26 cellular contexts compared by ENCODE assay signal in genomic region chr10:73950569-73950968, GRCh38. TPM values are rescaled to one million over a fixed set of nuclear protein-coding genes. Genes with fewer than 3 reads are reported as not detected.
DNase-seq lines count a peak whose midpoint lies in the region; ATAC-seq and TF ChIP-seq lines count a peak whose summit lies in the region.
"Had no signal": no experiment of that assay in that cellular context is flagged by ENCODE, and none has a peak within 500 bp of the region (broad histone marks: within the 10 kb centered on the region; RNA-seq: fewer than 3 reads in every experiment).

No MANE protein-coding gene starts in this region.

- H3K27ac Mint-ChIP-seq in endodermal cell = no peak overlapping the region
- H3K27ac Mint-ChIP-seq in neural crest cell (ENCODE audit: unreplicated experiment) = no peak overlapping the region

- H3K27ac ChIP-seq in SJCRH30 (no peak overlapping the region), endodermal cell (ENCODE audit: low read depth, low read length) (no peak overlapping the region), smooth muscle cell (ENCODE audit: low read depth) (no peak overlapping the region)
- H3K27ac ChIP-seq: epithelial cell of prostate, right lobe of liver, upper lobe of right lung had no signal

- H3K4me3 ChIP-seq in SJCRH30 = no peak overlapping the region
- no peak overlapping the region for H3K4me3 ChIP-seq in endodermal cell (ENCODE audit: low read length)
- H3K4me3 ChIP-seq in smooth muscle cell = no peak overlapping the region
- H3K4me3 ChIP-seq: dorsolateral prefrontal cortex, K562, right lobe of liver, upper lobe of right lung had no signal

- no peak overlapping the region for H2AFZ ChIP-seq in smooth muscle cell (ENCODE audit: low read depth)

- H3K27me3 ChIP-seq in SJCRH30 (no peaks in the 10 kb centered on the region), endodermal cell (ENCODE audit: control insufficient read depth, insufficient read depth, low read length, poor library complexity, severe bottlenecking) (no peaks in the 10 kb centered on the region), smooth muscle cell (ENCODE audit: low read depth) (no peaks in the 10 kb centered on the region)
- H3K27me3 ChIP-seq: dorsolateral prefrontal cortex, right lobe of liver, upper lobe of right lung had no signal

- H3K27me3 Mint-ChIP-seq in endodermal cell (ENCODE audit: insufficient read depth) (no peaks in the 10 kb centered on the region), neural crest cell (ENCODE audit: low read depth) (no peaks in the 10 kb centered on the region)
- H3K27me3 Mint-ChIP-seq: naive thymus-derived CD8-positive, alpha-beta T cell had no signal

- no peak overlapping the region for H3K4me2 ChIP-seq in smooth muscle cell

- WGBS in endodermal cell (ENCODE audit: insufficient coverage in 1 of 2, insufficient read length in 1 of 2), 2 experiments = 62 to 69% methylated on average over 4 of the region's 4 CpGs
- WGBS in smooth muscle cell (ENCODE audit: low lambda C conversion rate) = 57% methylated on average over 4 of the region's 4 CpGs

- H3K9me3 Mint-ChIP-seq in endodermal cell (peaks cover 2% of the 10 kb centered on the region), neural crest cell (no peaks in the 10 kb centered on the region)
- H3K9me3 Mint-ChIP-seq: naive thymus-derived CD8-positive, alpha-beta T cell had no signal

- DNase-seq in EH (ENCODE audit: low read depth) (peak; percentile 72), SJCRH30 (peak; percentile 47 to 56), endodermal cell (peak; percentile 81), neural crest cell (ENCODE audit: low read depth, low spot score) (peak; percentile 26), smooth muscle cell (lab: John Stamatoyannopoulos, UW; ENCODE audit: unreplicated experiment) (no peak)
- DNase-seq: activated CD4-positive, CD25-positive, alpha-beta regulatory T cell treated with anti-CD3 and anti-CD28 coated beads, Interleukin-2, amount 50 U/mL, for 72 hours; activated naive CD4-positive, alpha-beta T cell; activated T-cell treated with anti-CD3 and anti-CD28 coated beads, Interleukin-2, amount 50 U/mL, for 1 hour; amniotic stem cell; dorsolateral prefrontal cortex; foreskin fibroblast; HCEC 1CT; hypothalamus; MM.1S; naive thymus-derived CD8-positive, alpha-beta T cell; NCI-H1694; NCI-H2171 treated with DMSO at 0.1 percent for 48 hours; NCI-H82; right lobe of liver; SW 1271; upper lobe of right lung had no signal

- H3K36me3 ChIP-seq in SJCRH30 (no peaks in the 10 kb centered on the region), endodermal cell (ENCODE audit: control insufficient read depth, insufficient read depth, low read length) (no peaks in the 10 kb centered on the region), smooth muscle cell (ENCODE audit: low read depth) (no peaks in the 10 kb centered on the region)
- H3K36me3 ChIP-seq: right lobe of liver, upper lobe of right lung had no signal

- no peaks in the 10 kb centered on the region for H3F3A ChIP-seq in smooth muscle cell (ENCODE audit: low read depth)

- peak; percentile 13 for TF ChIP-seq CTCF in endodermal cell (conservative IDR thresholded peaks at IDR 0.05)
- no peak for TF ChIP-seq CTCF in neural crest cell (conservative IDR thresholded peaks at IDR 0.05)
- no peak for TF ChIP-seq CTCF in smooth muscle cell (IDR thresholded peaks at IDR 0.05; ENCODE audit: borderline replicate concordance, insufficient read depth, poor library complexity, severe bottlenecking)

- H4K20me1 ChIP-seq in smooth muscle cell (ENCODE audit: low read depth) = no peaks in the 10 kb centered on the region

- ATAC-seq in HG03520 (IDR thresholded peaks at IDR 0.05; ENCODE audit: unreplicated experiment) (no peak), HG03196 (IDR thresholded peaks at IDR 0.05; ENCODE audit: unreplicated experiment) (no peak)
- ATAC-seq: K562; naive thymus-derived CD8-positive, alpha-beta T cell; right lobe of liver; upper lobe of right lung had no signal

- no peaks in the 10 kb centered on the region for H3K79me2 ChIP-seq in smooth muscle cell (ENCODE audit: low read depth)

- H3K9ac ChIP-seq in endodermal cell (ENCODE audit: extremely low read depth, low read length, poor library complexity, severe bottlenecking) (no peak overlapping the region), smooth muscle cell (ENCODE audit: low read depth) (no peak overlapping the region)

- H3K4me3 Mint-ChIP-seq in endodermal cell = no peak overlapping the region
- H3K4me3 Mint-ChIP-seq in neural crest cell = no peak overlapping the region
- H3K4me3 Mint-ChIP-seq: CD14-positive monocyte; naive thymus-derived CD8-positive, alpha-beta T cell had no signal

- H3K4me1 Mint-ChIP-seq in endodermal cell (no peaks in the 10 kb centered on the region), neural crest cell (peaks cover 9% of the 10 kb centered on the region)

- no peaks in the 10 kb centered on the region for H3K4me1 ChIP-seq in SJCRH30
- no peaks in the 10 kb centered on the region for H3K4me1 ChIP-seq in endodermal cell (ENCODE audit: control insufficient read depth, insufficient read depth, low read length)
- no peaks in the 10 kb centered on the region for H3K4me1 ChIP-seq in smooth muscle cell (ENCODE audit: low read depth)
- H3K4me1 ChIP-seq: right lobe of liver, upper lobe of right lung had no signal

- H3K9me3 ChIP-seq in SJCRH30 (replicated peaks) = no peaks in the 10 kb centered on the region
- no peaks in the 10 kb centered on the region for H3K9me3 ChIP-seq in endodermal cell (ENCODE audit: control insufficient read depth, low read length)
- no peaks in the 10 kb centered on the region for H3K9me3 ChIP-seq in smooth muscle cell (replicated peaks; ENCODE audit: low read depth)
- H3K9me3 ChIP-seq: right lobe of liver, upper lobe of right lung had no signal

- H3K36me3 Mint-ChIP-seq in endodermal cell (ENCODE audit: low read depth) = no peaks in the 10 kb centered on the region
- H3K36me3 Mint-ChIP-seq in neural crest cell (ENCODE audit: low read depth) = no peaks in the 10 kb centered on the region
- H3K36me3 Mint-ChIP-seq: naive thymus-derived CD8-positive, alpha-beta T cell had no signal

RNA-seq across cellular contexts. Expression of gene PLAU, which starts 39.6 kb away (rescaled TPM):
- 58.5 and 64.8 TPM in 2 replicates for total RNA-seq in SJCRH30 (2014; rRNA removed; shearing (Covaris generic))
- total RNA-seq in endodermal cell = 1 to 10 TPM; 2.7 to 3.3 TPM
- 10.5 TPM for polyA plus RNA-seq in endodermal cell (2013, experiment 1 of 2)
- polyA plus RNA-seq in endodermal cell (2013, experiment 2 of 2) = 14.2 TPM
- 3.5 and 4.2 TPM in 2 replicates for total RNA-seq in neural crest cell
- total RNA-seq in smooth muscle cell = 4.1 and 10.7 TPM in 2 replicates
- 9.2 and 28.9 TPM in 2 replicates for polyA plus RNA-seq in smooth muscle cell
- polyA plus RNA-seq: naive thymus-derived CD8-positive, alpha-beta T cell had no signal

RNA-seq across cellular contexts. Expression of gene VCL, which starts 47.3 kb away (rescaled TPM):
- total RNA-seq in SJCRH30 (2014; rRNA removed; shearing (Covaris generic)) = 45.5 and 48.1 TPM in 2 replicates
- total RNA-seq in endodermal cell (100 to 1,000 TPM; 109 to 214 TPM), neural crest cell (64.6 and 74.6 TPM in 2 replicates), smooth muscle cell (187 and 190 TPM in 2 replicates)
- 102 TPM for polyA plus RNA-seq in endodermal cell (2013, experiment 1 of 2)
- 96.2 TPM for polyA plus RNA-seq in endodermal cell (2013, experiment 2 of 2)
- polyA plus RNA-seq in smooth muscle cell = 128 TPM in 2 replicates
